Comparison of ENCODE assay signal across 1 cellular context in the genomic region with DNA sequence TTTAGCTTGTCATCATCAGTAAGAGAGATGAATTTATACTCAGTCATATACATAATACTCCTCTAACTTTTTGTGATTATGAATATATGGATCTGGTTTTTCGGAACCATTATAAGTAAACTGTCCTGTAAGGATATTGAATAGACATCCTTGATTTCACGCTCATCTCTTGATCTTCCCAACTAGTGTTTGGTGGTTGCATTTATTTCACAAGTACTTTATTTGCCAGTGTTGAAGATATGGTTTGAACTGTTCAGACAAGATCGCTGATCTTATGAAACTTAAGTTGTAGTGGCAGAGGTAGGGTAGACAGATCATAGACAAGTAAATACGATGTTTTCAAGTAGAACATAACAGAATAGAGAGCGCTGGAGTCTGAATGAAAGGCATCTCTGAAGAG.
TF ChIP-seq lines count a peak whose summit lies in the region.

No MANE protein-coding gene starts in this region.

TF ChIP-seq in K562, 482 proteins besides CTCF, POLR2A, EP300 and RAD21:
- TF ChIP-seq, protein P1, sequence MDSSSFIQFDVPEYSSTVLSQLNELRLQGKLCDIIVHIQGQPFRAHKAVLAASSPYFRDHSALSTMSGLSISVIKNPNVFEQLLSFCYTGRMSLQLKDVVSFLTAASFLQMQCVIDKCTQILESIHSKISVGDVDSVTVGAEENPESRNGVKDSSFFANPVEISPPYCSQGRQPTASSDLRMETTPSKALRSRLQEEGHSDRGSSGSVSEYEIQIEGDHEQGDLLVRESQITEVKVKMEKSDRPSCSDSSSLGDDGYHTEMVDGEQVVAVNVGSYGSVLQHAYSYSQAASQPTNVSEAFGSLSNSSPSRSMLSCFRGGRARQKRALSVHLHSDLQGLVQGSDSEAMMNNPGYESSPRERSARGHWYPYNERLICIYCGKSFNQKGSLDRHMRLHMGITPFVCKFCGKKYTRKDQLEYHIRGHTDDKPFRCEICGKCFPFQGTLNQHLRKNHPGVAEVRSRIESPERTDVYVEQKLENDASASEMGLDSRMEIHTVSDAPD (CRISPR knock-in tag; IDR thresholded peaks at IDR 0.05) = no peak
- TF ChIP-seq NCOR1 (IDR thresholded peaks at IDR 0.05) (no peak), TGIF2 (CRISPR knock-in tag; IDR thresholded peaks at IDR 0.05) (no peak), L3MBTL2 (IDR thresholded peaks at IDR 0.05) (no peak), ZNF224 (CRISPR knock-in tag; IDR thresholded peaks at IDR 0.05) (no peak), GTF2E2 (tag; IDR thresholded peaks at IDR 0.05) (no peak), RBM22 (IDR thresholded peaks at IDR 0.05; ENCODE audit: low read depth, low read length, poor library complexity, severe bottlenecking) (no peak), NUFIP1 (IDR thresholded peaks at IDR 0.05; ENCODE audit: partially characterized antibody) (no peak)
- TF ChIP-seq, protein P2, sequence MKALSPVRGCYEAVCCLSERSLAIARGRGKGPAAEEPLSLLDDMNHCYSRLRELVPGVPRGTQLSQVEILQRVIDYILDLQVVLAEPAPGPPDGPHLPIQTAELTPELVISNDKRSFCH (CRISPR knock-in tag; IDR thresholded peaks at IDR 0.05) = no peak
- TF ChIP-seq, protein P2 (tag; IDR thresholded peaks at IDR 0.05) = no peak
- TF ChIP-seq, protein P3, sequence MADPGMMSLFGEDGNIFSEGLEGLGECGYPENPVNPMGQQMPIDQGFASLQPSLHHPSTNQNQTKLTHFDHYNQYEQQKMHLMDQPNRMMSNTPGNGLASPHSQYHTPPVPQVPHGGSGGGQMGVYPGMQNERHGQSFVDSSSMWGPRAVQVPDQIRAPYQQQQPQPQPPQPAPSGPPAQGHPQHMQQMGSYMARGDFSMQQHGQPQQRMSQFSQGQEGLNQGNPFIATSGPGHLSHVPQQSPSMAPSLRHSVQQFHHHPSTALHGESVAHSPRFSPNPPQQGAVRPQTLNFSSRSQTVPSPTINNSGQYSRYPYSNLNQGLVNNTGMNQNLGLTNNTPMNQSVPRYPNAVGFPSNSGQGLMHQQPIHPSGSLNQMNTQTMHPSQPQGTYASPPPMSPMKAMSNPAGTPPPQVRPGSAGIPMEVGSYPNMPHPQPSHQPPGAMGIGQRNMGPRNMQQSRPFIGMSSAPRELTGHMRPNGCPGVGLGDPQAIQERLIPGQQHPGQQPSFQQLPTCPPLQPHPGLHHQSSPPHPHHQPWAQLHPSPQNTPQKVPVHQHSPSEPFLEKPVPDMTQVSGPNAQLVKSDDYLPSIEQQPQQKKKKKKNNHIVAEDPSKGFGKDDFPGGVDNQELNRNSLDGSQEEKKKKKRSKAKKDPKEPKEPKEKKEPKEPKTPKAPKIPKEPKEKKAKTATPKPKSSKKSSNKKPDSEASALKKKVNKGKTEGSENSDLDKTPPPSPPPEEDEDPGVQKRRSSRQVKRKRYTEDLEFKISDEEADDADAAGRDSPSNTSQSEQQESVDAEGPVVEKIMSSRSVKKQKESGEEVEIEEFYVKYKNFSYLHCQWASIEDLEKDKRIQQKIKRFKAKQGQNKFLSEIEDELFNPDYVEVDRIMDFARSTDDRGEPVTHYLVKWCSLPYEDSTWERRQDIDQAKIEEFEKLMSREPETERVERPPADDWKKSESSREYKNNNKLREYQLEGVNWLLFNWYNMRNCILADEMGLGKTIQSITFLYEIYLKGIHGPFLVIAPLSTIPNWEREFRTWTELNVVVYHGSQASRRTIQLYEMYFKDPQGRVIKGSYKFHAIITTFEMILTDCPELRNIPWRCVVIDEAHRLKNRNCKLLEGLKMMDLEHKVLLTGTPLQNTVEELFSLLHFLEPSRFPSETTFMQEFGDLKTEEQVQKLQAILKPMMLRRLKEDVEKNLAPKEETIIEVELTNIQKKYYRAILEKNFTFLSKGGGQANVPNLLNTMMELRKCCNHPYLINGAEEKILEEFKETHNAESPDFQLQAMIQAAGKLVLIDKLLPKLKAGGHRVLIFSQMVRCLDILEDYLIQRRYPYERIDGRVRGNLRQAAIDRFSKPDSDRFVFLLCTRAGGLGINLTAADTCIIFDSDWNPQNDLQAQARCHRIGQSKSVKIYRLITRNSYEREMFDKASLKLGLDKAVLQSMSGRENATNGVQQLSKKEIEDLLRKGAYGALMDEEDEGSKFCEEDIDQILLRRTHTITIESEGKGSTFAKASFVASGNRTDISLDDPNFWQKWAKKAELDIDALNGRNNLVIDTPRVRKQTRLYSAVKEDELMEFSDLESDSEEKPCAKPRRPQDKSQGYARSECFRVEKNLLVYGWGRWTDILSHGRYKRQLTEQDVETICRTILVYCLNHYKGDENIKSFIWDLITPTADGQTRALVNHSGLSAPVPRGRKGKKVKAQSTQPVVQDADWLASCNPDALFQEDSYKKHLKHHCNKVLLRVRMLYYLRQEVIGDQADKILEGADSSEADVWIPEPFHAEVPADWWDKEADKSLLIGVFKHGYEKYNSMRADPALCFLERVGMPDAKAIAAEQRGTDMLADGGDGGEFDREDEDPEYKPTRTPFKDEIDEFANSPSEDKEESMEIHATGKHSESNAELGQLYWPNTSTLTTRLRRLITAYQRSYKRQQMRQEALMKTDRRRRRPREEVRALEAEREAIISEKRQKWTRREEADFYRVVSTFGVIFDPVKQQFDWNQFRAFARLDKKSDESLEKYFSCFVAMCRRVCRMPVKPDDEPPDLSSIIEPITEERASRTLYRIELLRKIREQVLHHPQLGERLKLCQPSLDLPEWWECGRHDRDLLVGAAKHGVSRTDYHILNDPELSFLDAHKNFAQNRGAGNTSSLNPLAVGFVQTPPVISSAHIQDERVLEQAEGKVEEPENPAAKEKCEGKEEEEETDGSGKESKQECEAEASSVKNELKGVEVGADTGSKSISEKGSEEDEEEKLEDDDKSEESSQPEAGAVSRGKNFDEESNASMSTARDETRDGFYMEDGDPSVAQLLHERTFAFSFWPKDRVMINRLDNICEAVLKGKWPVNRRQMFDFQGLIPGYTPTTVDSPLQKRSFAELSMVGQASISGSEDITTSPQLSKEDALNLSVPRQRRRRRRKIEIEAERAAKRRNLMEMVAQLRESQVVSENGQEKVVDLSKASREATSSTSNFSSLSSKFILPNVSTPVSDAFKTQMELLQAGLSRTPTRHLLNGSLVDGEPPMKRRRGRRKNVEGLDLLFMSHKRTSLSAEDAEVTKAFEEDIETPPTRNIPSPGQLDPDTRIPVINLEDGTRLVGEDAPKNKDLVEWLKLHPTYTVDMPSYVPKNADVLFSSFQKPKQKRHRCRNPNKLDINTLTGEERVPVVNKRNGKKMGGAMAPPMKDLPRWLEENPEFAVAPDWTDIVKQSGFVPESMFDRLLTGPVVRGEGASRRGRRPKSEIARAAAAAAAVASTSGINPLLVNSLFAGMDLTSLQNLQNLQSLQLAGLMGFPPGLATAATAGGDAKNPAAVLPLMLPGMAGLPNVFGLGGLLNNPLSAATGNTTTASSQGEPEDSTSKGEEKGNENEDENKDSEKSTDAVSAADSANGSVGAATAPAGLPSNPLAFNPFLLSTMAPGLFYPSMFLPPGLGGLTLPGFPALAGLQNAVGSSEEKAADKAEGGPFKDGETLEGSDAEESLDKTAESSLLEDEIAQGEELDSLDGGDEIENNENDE (IDR thresholded peaks at IDR 0.05; ENCODE audit: low read depth, low read length) = no peak
